11 cellular contexts compared by ENCODE assay signal in genomic region chr1:77757616-77758015, GRCh38. TPM values are rescaled to one million over a fixed set of nuclear protein-coding genes. Genes with fewer than 3 reads are reported as not detected.
DNase-seq lines count a peak whose midpoint lies in the region; ATAC-seq, FAIRE-seq and TF ChIP-seq lines count a peak whose summit lies in the region.
"Had no signal": no experiment of that assay in that cellular context is flagged by ENCODE, and none has a peak within 500 bp of the region (broad histone marks: within the 10 kb centered on the region; RNA-seq: fewer than 3 reads in every experiment).

No MANE protein-coding gene starts in this region.

- no peaks in the 10 kb centered on the region for H3K36me3 Mint-ChIP-seq in activated T-helper 17 cell treated with anti-CD3 and anti-CD28 coated beads, Interleukin-2, amount 50 U/mL, for 72 hours (ENCODE audit: low read depth)

- H3K4me3 ChIP-seq in heart left ventricle, result peak overlapping the region in 7 of 12 donors; percentile 80 to 100 (median 95)
- peak overlapping the region; percentile 1 to 34 for H3K4me3 ChIP-seq in kidney (ENCODE audit: low read length in 2 of 2)
- peak overlapping the region; percentile 96 for H3K4me3 ChIP-seq in upper lobe of right lung

- ATAC-seq in heart left ventricle, result no peak
- no peak for ATAC-seq in Right ventricle myocardium inferior
- ATAC-seq in activated T-helper 17 cell treated with anti-CD3 and anti-CD28 coated beads, Interleukin-2, amount 50 U/mL, for 72 hours (replicated peaks), result no peak
- ATAC-seq in upper lobe of right lung, result no peak
- no peak for ATAC-seq in GM19467 (IDR thresholded peaks at IDR 0.05; ENCODE audit: unreplicated experiment)

- H3K36me3 ChIP-seq in heart left ventricle (no peaks in the 10 kb centered on the region), kidney (ENCODE audit: control insufficient read depth in 1 of 2, insufficient read depth in 2 of 2, low read length in 2 of 2) (no peaks in the 10 kb centered on the region), upper lobe of right lung (no peaks in the 10 kb centered on the region)
- H3K36me3 ChIP-seq: esophagus squamous epithelium had no signal

- H3K27me3 ChIP-seq in heart left ventricle, result no peaks in the 10 kb centered on the region
- no peaks in the 10 kb centered on the region for H3K27me3 ChIP-seq in upper lobe of right lung
- H3K27me3 ChIP-seq: esophagus squamous epithelium had no signal

- 39 to 70% (median 47%) methylated on average over 2 of the region's 2 CpGs for WGBS in heart left ventricle, 4 donors

- no peak overlapping the region for H3K27ac Mint-ChIP-seq in activated T-helper 17 cell treated with anti-CD3 and anti-CD28 coated beads, Interleukin-2, amount 50 U/mL, for 72 hours

- no peaks in the 10 kb centered on the region for H3K27me3 Mint-ChIP-seq in activated T-helper 17 cell treated with anti-CD3 and anti-CD28 coated beads, Interleukin-2, amount 50 U/mL, for 72 hours

- DNase-seq in heart left ventricle, result no peak
- DNase-seq in Right ventricle myocardium inferior (ENCODE audit: missing footprints), result no peak
- DNase-seq in kidney, result no peak
- no peak for DNase-seq in upper lobe of right lung
- DNase-seq in germinal center (ENCODE audit: low spot score), result no peak
- no peak for DNase-seq in NCI-H2107 (lab: John Stamatoyannopoulos, UW)
- DNase-seq: activated CD4-positive, alpha-beta T cell treated with anti-CD3 and anti-CD28 coated beads for 4 hours; esophagus squamous epithelium; NCI-H1048 had no signal

- no peak for FAIRE-seq in kidney (lab: Jason Lieb, UNC)

- TF ChIP-seq CTCF in heart left ventricle (IDR thresholded peaks at IDR 0.05) (no peak), kidney (IDR thresholded peaks at IDR 0.05; ENCODE audit: borderline replicate concordance, extremely low read depth, insufficient read depth) (no peak), upper lobe of right lung (IDR thresholded peaks at IDR 0.05) (no peak)

- H3K4me1 ChIP-seq in heart left ventricle, result peaks cover 3 to 47% (median 28%) of the 10 kb centered on the region in 12 donors
- peaks cover 5 to 17% of the 10 kb centered on the region in 2 donors for H3K4me1 ChIP-seq in kidney (ENCODE audit: control insufficient read depth in 1 of 2, insufficient read depth in 1 of 2, low read depth in 1 of 2, low read length in 2 of 2)
- peaks cover 38% of the 10 kb centered on the region for H3K4me1 ChIP-seq in upper lobe of right lung

- intact Hi-C loops in heart left ventricle (cut with DNase I), result no loop called here
- intact Hi-C loops in Right ventricle myocardium inferior (cut with DNase I), result loop anchor here (10.0 kb wide), 1 partner anchor 357 kb away; no protein-coding TSS in a partner anchor
- intact Hi-C loops in kidney (cut with DNase I), result no loop called here
- intact Hi-C loops in upper lobe of right lung (cut with DNase I), result no loop called here

- peaks cover 26% of the 10 kb centered on the region for H3K4me1 Mint-ChIP-seq in activated T-helper 17 cell treated with anti-CD3 and anti-CD28 coated beads, Interleukin-2, amount 50 U/mL, for 72 hours

- peak overlapping the region; percentile 84 for H3K4me3 Mint-ChIP-seq in activated T-helper 17 cell treated with anti-CD3 and anti-CD28 coated beads, Interleukin-2, amount 50 U/mL, for 72 hours

- peak overlapping the region in 1 of 2 donors; percentile 5 for H3K9ac ChIP-seq in kidney (ENCODE audit: low read length in 2 of 2)

- H3K27ac ChIP-seq in heart left ventricle, result peak overlapping the region in 7 of 12 donors; percentile 4 to 25 (median 7)
- peak overlapping the region in 1 of 2 donors; percentile 59 for H3K27ac ChIP-seq in kidney (ENCODE audit: low read depth in 2 of 2, low read length in 2 of 2)
- H3K27ac ChIP-seq in upper lobe of right lung, result peak overlapping the region; percentile 15

- no peaks in the 10 kb centered on the region for H3K9me3 Mint-ChIP-seq in activated T-helper 17 cell treated with anti-CD3 and anti-CD28 coated beads, Interleukin-2, amount 50 U/mL, for 72 hours

- no peak for TF ChIP-seq POLR2A in heart left ventricle (IDR thresholded peaks at IDR 0.05)

- H3K9me3 ChIP-seq in heart left ventricle (no peaks in the 10 kb centered on the region), kidney (ENCODE audit: control insufficient read depth in 1 of 2, low read length in 2 of 2) (no peaks in the 10 kb centered on the region), upper lobe of right lung (no peaks in the 10 kb centered on the region)
- H3K9me3 ChIP-seq: esophagus squamous epithelium had no signal

RNA-seq across cellular contexts. Expression of gene USP33, which starts 2.0 kb away (rescaled TPM):
- total RNA-seq in heart left ventricle (10 to 100 TPM; 24.2 to 40.5 (median 29.0) TPM), Right ventricle myocardium inferior (26.9 TPM), kidney (63.3 TPM), upper lobe of right lung (63.6 TPM)
- polyA plus RNA-seq in heart left ventricle (10 to 100 TPM; 17.1 to 24.5 TPM), kidney (ENCODE audit: insufficient read depth, low read depth, low replicate concordance) (25.7 TPM)
- 10 to 100 TPM; 37.9 to 43.1 TPM for total RNA-seq in activated T-helper 17 cell treated with anti-CD3 and anti-CD28 coated beads, Interleukin-2, amount 50 U/mL, for 72 hours

RNA-seq across cellular contexts. Expression of gene MIGA1, which starts 21.8 kb away (rescaled TPM):
- total RNA-seq in heart left ventricle (10 to 100 TPM in 5 of 9 donors, 1 to 10 TPM in 4; 8.1 to 14.1 (median 10.3) TPM), Right ventricle myocardium inferior (9.9 TPM), kidney (25.5 TPM), upper lobe of right lung (17.3 TPM)
- polyA plus RNA-seq in heart left ventricle (1 to 10 TPM; 2.6 to 6.0 TPM), kidney (ENCODE audit: insufficient read depth, low read depth, low replicate concordance) (5.4 TPM)
- 10 to 100 TPM in 1 of 2 donors, 1 to 10 TPM in 1; 9.5 to 13.9 TPM for total RNA-seq in activated T-helper 17 cell treated with anti-CD3 and anti-CD28 coated beads, Interleukin-2, amount 50 U/mL, for 72 hours

Comparison
In these comparisons a context has a peak if more than half of its experiments do, and no peak if none do; other contexts are left out.
1. H3K4me3 ChIP-seq: peak in every context shown above with its lines; median percentile 96 in upper lobe of right lung; 95 in heart left ventricle; 18 in kidney.